In the genomic region with DNA sequence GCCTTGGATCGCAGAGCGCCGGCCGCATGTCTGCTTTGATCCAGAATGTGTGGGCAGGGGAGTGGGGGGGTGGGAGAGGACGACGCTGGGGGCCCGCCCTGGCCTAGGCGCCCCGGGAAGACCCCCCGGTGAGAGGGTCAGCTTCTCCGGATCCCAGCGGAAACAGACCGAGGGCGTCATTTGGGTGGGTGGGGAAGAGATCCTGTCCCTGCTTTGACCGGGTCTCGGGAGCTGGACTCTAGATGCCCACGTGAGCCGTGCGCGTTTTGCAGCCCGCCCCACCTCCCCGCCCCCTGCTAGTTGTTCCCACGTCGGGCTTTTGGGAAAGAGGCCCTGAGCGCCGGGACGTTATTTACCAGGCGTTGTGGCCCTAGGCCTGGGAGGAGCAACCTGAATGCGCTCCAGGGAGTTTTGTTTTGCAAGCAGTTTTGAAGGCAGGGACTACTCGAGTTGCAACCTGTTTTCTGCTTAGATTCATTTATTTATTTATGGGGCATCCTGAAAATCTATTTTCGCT, we compare ENCODE assay signal across 8 cellular contexts. TPM values are rescaled to one million over a fixed set of nuclear protein-coding genes. Genes with fewer than 3 reads are reported as not detected.
DNase-seq lines count a peak whose midpoint lies in the region; ATAC-seq and TF ChIP-seq lines count a peak whose summit lies in the region.

No MANE protein-coding gene starts in this region.

- intact Hi-C loops in dorsolateral prefrontal cortex (cut with DNase I) = no loop called here
- intact Hi-C loops in lower lobe of right lung (cut with DNase I) = no loop called here

- no peak for TF ChIP-seq CTCF in dorsolateral prefrontal cortex (IDR thresholded peaks at IDR 0.05 in 54 of 56, conservative IDR thresholded peaks at IDR 0.05 in 2 of 56; ENCODE audit: low read depth in 1 of 56, partially characterized antibody in 56 of 56)
- TF ChIP-seq CTCF in lower lobe of right lung (IDR thresholded peaks at IDR 0.05) = no peak

- peaks cover 78% of the 10 kb centered on the region for H3K27me3 Mint-ChIP-seq in activated CD8-positive, alpha-beta memory T cell treated with anti-CD3 and anti-CD28 coated beads, Interleukin-2, amount 10 ng/mL, durations not matched to agents 7 days and 5 days

- WGBS in urinary bladder = 7% methylated on average over 31 of the region's 31 CpGs

- H3K27me3 ChIP-seq in dorsolateral prefrontal cortex = peaks cover 0 to 97% (median 61%) of the 10 kb centered on the region in 45 donors
- peaks cover 66% of the 10 kb centered on the region for H3K27me3 ChIP-seq in lower lobe of right lung (ENCODE audit: low read depth)

- no peaks in the 10 kb centered on the region for H3K9me3 ChIP-seq in lower lobe of right lung

- H3K4me1 Mint-ChIP-seq in activated CD8-positive, alpha-beta memory T cell treated with anti-CD3 and anti-CD28 coated beads, Interleukin-2, amount 10 ng/mL, durations not matched to agents 7 days and 5 days = peaks cover 11% of the 10 kb centered on the region

- H3K4me1 ChIP-seq in lower lobe of right lung (peaks cover 26% of the 10 kb centered on the region), urinary bladder (ENCODE audit: insufficient read depth) (no peaks in the 10 kb centered on the region)

- no peaks in the 10 kb centered on the region for H3K36me3 Mint-ChIP-seq in activated CD8-positive, alpha-beta memory T cell treated with anti-CD3 and anti-CD28 coated beads, Interleukin-2, amount 10 ng/mL, durations not matched to agents 7 days and 5 days

- CTCF ChIA-PET in activated CD8-positive, alpha-beta memory T cell treated with anti-CD3 and anti-CD28 coated beads, Interleukin-2, amount 10 ng/mL, durations not matched to agents 7 days and 5 days (lab: Charles Lee) = no interaction called here

- H3K4me3 ChIP-seq in dorsolateral prefrontal cortex (peak overlapping the region; percentile 8 to 70 (median 52)), lower lobe of right lung (peak overlapping the region; percentile 61), urinary bladder (ENCODE audit: low read depth, low read length) (peak overlapping the region; percentile 49)

- H3K36me3 ChIP-seq in lower lobe of right lung (no peaks in the 10 kb centered on the region), urinary bladder (ENCODE audit: insufficient read depth) (no peaks in the 10 kb centered on the region)

- DNase-seq in EH (ENCODE audit: low read depth) (peak; percentile 86), NCI-H2029 (lab: John Stamatoyannopoulos, UW) (peak; percentile 87), dorsolateral prefrontal cortex (no peak), lower lobe of right lung (peak; percentile 58), UCSD-AML1 (lab: John Stamatoyannopoulos, UW; ENCODE audit: unreplicated experiment) (no peak)
- DNase-seq in stimulated activated CD8-positive, alpha-beta memory T cell treated with anti-CD3 and anti-CD28 coated beads, Interleukin-4, amount 100 ng/mL, for 48 hours = no peak
- DNase-seq in activated CD8-positive, alpha-beta memory T cell treated with anti-CD3 and anti-CD28 coated beads, Interleukin-2, amount 10 ng/mL, durations not matched to agents 7 days and 5 days = no peak

- H3K9me3 Mint-ChIP-seq in activated CD8-positive, alpha-beta memory T cell treated with anti-CD3 and anti-CD28 coated beads, Interleukin-2, amount 10 ng/mL, durations not matched to agents 7 days and 5 days (ENCODE audit: low read depth) = no peaks in the 10 kb centered on the region

- ATAC-seq in lower lobe of right lung = peak; percentile 51 to 59
- ATAC-seq in activated CD8-positive, alpha-beta memory T cell treated with anti-CD3 and anti-CD28 coated beads, Interleukin-2, amount 10 ng/mL, durations not matched to agents 7 days and 5 days = no peak

- H3K4me3 Mint-ChIP-seq in activated CD8-positive, alpha-beta memory T cell treated with anti-CD3 and anti-CD28 coated beads, Interleukin-2, amount 10 ng/mL, durations not matched to agents 7 days and 5 days = no peak overlapping the region

- H3K27ac ChIP-seq in dorsolateral prefrontal cortex (peak overlapping the region in 19 of 59 donors; percentile 24 to 80 (median 47)), lower lobe of right lung (peak overlapping the region; percentile 66), urinary bladder (ENCODE audit: low read depth) (peak overlapping the region; percentile 48)

- no peak overlapping the region for H3K27ac Mint-ChIP-seq in activated CD8-positive, alpha-beta memory T cell treated with anti-CD3 and anti-CD28 coated beads, Interleukin-2, amount 10 ng/mL, durations not matched to agents 7 days and 5 days

RNA-seq across cellular contexts. Expression of a gene that starts 1.5 kb away (rescaled TPM):
- total RNA-seq in dorsolateral prefrontal cortex (10 to 100 TPM in 16 of 120 experiments, 1 to 10 TPM in 104; 1.2 to 31.8 (median 2.9) TPM), lower lobe of right lung (22.8 TPM), urinary bladder (33.9 TPM)
- 4.3 TPM for polyA plus RNA-seq in urinary bladder
- total RNA-seq in activated CD8-positive, alpha-beta memory T cell treated with anti-CD3 and anti-CD28 coated beads, Interleukin-2, amount 10 ng/mL, durations not matched to agents 7 days and 5 days = under 1 TPM; 0.09 to 0.12 TPM

RNA-seq across cellular contexts. Expression of a gene that starts 47.1 kb away (rescaled TPM):
- 10 to 100 TPM in 102 of 120 experiments, 1 to 10 TPM in 18; 7.9 to 25.1 (median 12.6) TPM for total RNA-seq in dorsolateral prefrontal cortex
- 9.3 TPM for total RNA-seq in lower lobe of right lung
- total RNA-seq in urinary bladder = 34.4 TPM
- polyA plus RNA-seq in urinary bladder = 11.0 TPM
- total RNA-seq in activated CD8-positive, alpha-beta memory T cell treated with anti-CD3 and anti-CD28 coated beads, Interleukin-2, amount 10 ng/mL, durations not matched to agents 7 days and 5 days = 10 to 100 TPM; 14.3 to 15.1 TPM

Comparison
In these comparisons a context has a peak if more than half of its experiments do, and no peak if none do; other contexts are left out.
1. DNase-seq: peak in EH (single experiment), NCI-H2029 (single experiment) and lower lobe of right lung (single experiment); none in dorsolateral prefrontal cortex (0 of 10), UCSD-AML1 (single experiment), stimulated activated CD8-positive, alpha-beta memory T cell treated with anti-CD3 and anti-CD28 coated beads, Interleukin-4, amount 100 ng/mL, for 48 hours (single experiment) and activated CD8-positive, alpha-beta memory T cell treated with anti-CD3 and anti-CD28 coated beads, Interleukin-2, amount 10 ng/mL, durations not matched to agents 7 days and 5 days (single experiment).
2. Peak in every context shown above with its lines, with median percentiles within 50 percentile points of each other: H3K4me3 ChIP-seq.